In genomic region chr12:86411710-86412109, GRCh38 we compare ENCODE assay signal across 32 cellular contexts.
A peak's percentile ranks its signal among the peaks of the same experiment; 100 is the strongest.
DNase-seq lines count a peak whose midpoint lies in the region; ATAC-seq and TF ChIP-seq lines count a peak whose summit lies in the region.
"Had no signal": no experiment of that assay in that cellular context is flagged by ENCODE, and none has a peak within 500 bp of the region (broad histone marks: within the 10 kb centered on the region; RNA-seq: fewer than 3 reads in every experiment).

No MANE protein-coding gene starts in this region.

- H3K4me3 ChIP-seq in gastroesophageal sphincter = no peak overlapping the region
- H3K4me3 ChIP-seq: A549; BLaER1; BLaER1 treated with 17β-estradiol and CSF1 and Interleukin-3, amounts not matched to agents 10 nM and 100 nM had no signal

- peaks cover 0 to 15% (median 0%) of the 10 kb centered on the region in 3 donors for H3K9me3 ChIP-seq in gastroesophageal sphincter
- H3K9me3 ChIP-seq: A549, BE2C, Caco-2 had no signal

- peak; percentile 16 for ATAC-seq in gastroesophageal sphincter
- ATAC-seq in sciatic nerve = peak; percentile 15
- peak; percentile 51 for ATAC-seq in stimulated activated memory B cell treated with anti-CD40 and anti-IgM and Interleukin-4, amounts not matched to agents 10 μg/mL and 1 μg/mL and 100 μg/mL, for 72 hours
- no peak for ATAC-seq in stimulated activated naive CD8-positive, alpha-beta T cell treated with anti-CD3 and anti-CD28 coated beads, Interleukin-15, Interleukin-2, amounts not matched to agents 100 U/mL and 50 U/mL, for 24 hours
- ATAC-seq in activated T-cell treated with anti-CD3 and anti-CD28 coated beads, Interleukin-2, amount 50 U/mL, for 4 hours = no peak
- ATAC-seq: A549; CD8-positive, alpha-beta T cell had no signal

- no peak overlapping the region for H3K27ac ChIP-seq in gastroesophageal sphincter
- H3K27ac ChIP-seq: 22Rv1; A549; BLaER1; BLaER1 treated with 17β-estradiol and CSF1 and Interleukin-3, amounts not matched to agents 10 nM and 100 nM; C4-2B had no signal

- H3K4me3 Mint-ChIP-seq in stimulated activated memory B cell treated with anti-CD40 and anti-IgM and Interleukin-4, amounts not matched to agents 10 μg/mL and 1 μg/mL and 100 μg/mL, for 72 hours = no peak overlapping the region
- H3K4me3 Mint-ChIP-seq in activated T-cell treated with anti-CD3 and anti-CD28 coated beads, Interleukin-2, amount 50 U/mL, for 4 hours = no peak overlapping the region
- H3K4me3 Mint-ChIP-seq: B cell; CD14-positive monocyte; CD4-positive, alpha-beta memory T cell; CD4-positive, alpha-beta T cell; CD4-positive, CD25-positive, alpha-beta regulatory T cell; CD8-positive, alpha-beta memory T cell; CD8-positive, alpha-beta T cell had no signal

- H3K9me3 Mint-ChIP-seq in stimulated activated memory B cell treated with anti-CD40 and anti-IgM and Interleukin-4, amounts not matched to agents 10 μg/mL and 1 μg/mL and 100 μg/mL, for 72 hours = peaks cover 9% of the 10 kb centered on the region
- H3K9me3 Mint-ChIP-seq in activated T-cell treated with anti-CD3 and anti-CD28 coated beads, Interleukin-2, amount 50 U/mL, for 4 hours = peaks cover 19% of the 10 kb centered on the region

- no peak overlapping the region for H3K27ac Mint-ChIP-seq in stimulated activated memory B cell treated with anti-CD40 and anti-IgM and Interleukin-4, amounts not matched to agents 10 μg/mL and 1 μg/mL and 100 μg/mL, for 72 hours
- H3K27ac Mint-ChIP-seq: B cell; CD14-positive monocyte; CD4-positive, alpha-beta memory T cell; CD4-positive, alpha-beta T cell; CD4-positive, CD25-positive, alpha-beta regulatory T cell; CD8-positive, alpha-beta memory T cell; CD8-positive, alpha-beta T cell had no signal

- intact Hi-C loops in sciatic nerve (cut with DNase I) = no loop called here

- no peaks in the 10 kb centered on the region for H3K27me3 Mint-ChIP-seq in stimulated activated memory B cell treated with anti-CD40 and anti-IgM and Interleukin-4, amounts not matched to agents 10 μg/mL and 1 μg/mL and 100 μg/mL, for 72 hours
- no peaks in the 10 kb centered on the region for H3K27me3 Mint-ChIP-seq in activated T-cell treated with anti-CD3 and anti-CD28 coated beads, Interleukin-2, amount 50 U/mL, for 4 hours (ENCODE audit: low read depth)
- H3K27me3 Mint-ChIP-seq: B cell; CD4-positive, alpha-beta memory T cell; CD4-positive, alpha-beta T cell; CD4-positive, CD25-positive, alpha-beta regulatory T cell; CD8-positive, alpha-beta memory T cell had no signal

- no peaks in the 10 kb centered on the region for H3K4me1 ChIP-seq in gastroesophageal sphincter
- H3K4me1 ChIP-seq: A549; BE2C; BLaER1; BLaER1 treated with 17β-estradiol and CSF1 and Interleukin-3, amounts not matched to agents 10 nM and 100 nM; Caco-2 had no signal

- TF ChIP-seq POLR2A in gastroesophageal sphincter (IDR thresholded peaks at IDR 0.05) = no peak

- no peak for TF ChIP-seq EP300 in gastroesophageal sphincter (IDR thresholded peaks at IDR 0.05)

- no peaks in the 10 kb centered on the region for H3K36me3 ChIP-seq in gastroesophageal sphincter
- H3K36me3 ChIP-seq: BE2C; BLaER1; BLaER1 treated with 17β-estradiol and CSF1 and Interleukin-3, amounts not matched to agents 10 nM and 100 nM had no signal

- H3K36me3 Mint-ChIP-seq in stimulated activated memory B cell treated with anti-CD40 and anti-IgM and Interleukin-4, amounts not matched to agents 10 μg/mL and 1 μg/mL and 100 μg/mL, for 72 hours = no peaks in the 10 kb centered on the region
- H3K36me3 Mint-ChIP-seq in activated T-cell treated with anti-CD3 and anti-CD28 coated beads, Interleukin-2, amount 50 U/mL, for 4 hours (ENCODE audit: insufficient read depth) = no peaks in the 10 kb centered on the region
- H3K36me3 Mint-ChIP-seq: CD14-positive monocyte; CD4-positive, CD25-positive, alpha-beta regulatory T cell; CD8-positive, alpha-beta memory T cell; CD8-positive, alpha-beta T cell had no signal

- H3K27me3 ChIP-seq in gastroesophageal sphincter = no peaks in the 10 kb centered on the region
- H3K27me3 ChIP-seq: BE2C; BLaER1; BLaER1 treated with 17β-estradiol and CSF1 and Interleukin-3, amounts not matched to agents 10 nM and 100 nM had no signal

- no peaks in the 10 kb centered on the region for H3K4me1 Mint-ChIP-seq in stimulated activated memory B cell treated with anti-CD40 and anti-IgM and Interleukin-4, amounts not matched to agents 10 μg/mL and 1 μg/mL and 100 μg/mL, for 72 hours
- H3K4me1 Mint-ChIP-seq in activated T-cell treated with anti-CD3 and anti-CD28 coated beads, Interleukin-2, amount 50 U/mL, for 4 hours (ENCODE audit: low read depth) = no peaks in the 10 kb centered on the region
- H3K4me1 Mint-ChIP-seq: B cell; CD14-positive monocyte; CD4-positive, alpha-beta memory T cell; CD4-positive, CD25-positive, alpha-beta regulatory T cell; CD8-positive, alpha-beta memory T cell had no signal

- WGBS in gastroesophageal sphincter (ENCODE audit: low coverage in 1 of 2), 2 donors = 14 to 89% methylated on average over 1 of the region's 3 CpGs

- no peak for TF ChIP-seq CTCF in gastroesophageal sphincter (IDR thresholded peaks at IDR 0.05)

- no peak for DNase-seq in sciatic nerve (ENCODE audit: low spot score)
- no peak for DNase-seq in C1 segment of cervical spinal cord (lab: John Stamatoyannopoulos, UW)
- no peak for DNase-seq in stimulated activated naive CD8-positive, alpha-beta T cell treated with anti-CD3 and anti-CD28 coated beads, Interleukin-15, Interleukin-2, amounts not matched to agents 100 U/mL and 50 U/mL, for 24 hours
- DNase-seq in activated T-cell treated with anti-CD3 and anti-CD28 coated beads, Interleukin-2, amount 50 U/mL, for 4 hours = no peak
- DNase-seq: 8988T; ACHN; AML-193; BE2C; Caco-2; Calu3; CD4-positive, alpha-beta memory T cell; CD4-positive, alpha-beta T cell; CD4-positive, CD25-positive, alpha-beta regulatory T cell; CD8-positive, alpha-beta memory T cell; CD8-positive, alpha-beta T cell; COR-L47; DMS 273 treated with DMSO at 0.1 percent for 48 hours; DMS153; DMS53; DMS79; DMS79 treated with DMSO at 0.1 percent for 48 hours; DND-41; EL had no signal

Comparison
In these comparisons a context has a peak if more than half of its experiments do, and no peak if none do; other contexts are left out.
1. ATAC-seq: peak in gastroesophageal sphincter (single experiment), sciatic nerve (single experiment) and stimulated activated memory B cell treated with anti-CD40 and anti-IgM and Interleukin-4, amounts not matched to agents 10 μg/mL and 1 μg/mL and 100 μg/mL, for 72 hours (single experiment); none in stimulated activated naive CD8-positive, alpha-beta T cell treated with anti-CD3 and anti-CD28 coated beads, Interleukin-15, Interleukin-2, amounts not matched to agents 100 U/mL and 50 U/mL, for 24 hours (single experiment) and activated T-cell treated with anti-CD3 and anti-CD28 coated beads, Interleukin-2, amount 50 U/mL, for 4 hours (0 of 2).